1 cellular context compared by ENCODE assay signal in genomic region chr3:14322667-14323295, GRCh38.
TF ChIP-seq lines count a peak whose summit lies in the region.

No MANE protein-coding gene starts in this region.

TF ChIP-seq in HepG2, 621 proteins besides CTCF, POLR2A, EP300 and RAD21 (continued from another document and continues in another):
- TF ChIP-seq IKZF5 (CRISPR knock-in tag; IDR thresholded peaks at IDR 0.05) = peak; percentile 44
- TF ChIP-seq ZNF740 (CRISPR knock-in tag; IDR thresholded peaks at IDR 0.05) = no peak
- TF ChIP-seq UBTF (CRISPR knock-in tag; IDR thresholded peaks at IDR 0.05) = 0 out of 2 replicates have a peak, but pooled peaks have one; percentile 24
- no peak for TF ChIP-seq ZNF550 (CRISPR knock-in tag; IDR thresholded peaks at IDR 0.05; ENCODE audit: borderline replicate concordance)
- peak; percentile 93 for TF ChIP-seq SALL1 (CRISPR knock-in tag; IDR thresholded peaks at IDR 0.05)
- no peak for TF ChIP-seq NFIB (CRISPR knock-in tag; IDR thresholded peaks at IDR 0.05; ENCODE audit: borderline replicate concordance)
- no peak for TF ChIP-seq MAF1 (CRISPR knock-in tag; IDR thresholded peaks at IDR 0.05; ENCODE audit: borderline replicate concordance)
- no peak for TF ChIP-seq LBX2 (CRISPR knock-in tag; IDR thresholded peaks at IDR 0.05; ENCODE audit: borderline replicate concordance)
- no peak for TF ChIP-seq ZNF816 (CRISPR knock-in tag; IDR thresholded peaks at IDR 0.05; ENCODE audit: borderline replicate concordance)
- TF ChIP-seq ISL2 (CRISPR knock-in tag; IDR thresholded peaks at IDR 0.05) = no peak
- TF ChIP-seq ATF2 (CRISPR knock-in tag; IDR thresholded peaks at IDR 0.05) = 0 out of 2 replicates have a peak, but pooled peaks have one; percentile 47
- TF ChIP-seq FOXJ3 (CRISPR knock-in tag; IDR thresholded peaks at IDR 0.05; ENCODE audit: borderline replicate concordance) = 0 out of 2 replicates have a peak, but pooled peaks have one; percentile 34
- no peak for TF ChIP-seq ZNF207 (IDR thresholded peaks at IDR 0.05; ENCODE audit: borderline replicate concordance)
- no peak for TF ChIP-seq ZNF615 (CRISPR knock-in tag; IDR thresholded peaks at IDR 0.05; ENCODE audit: borderline replicate concordance)
- TF ChIP-seq NAIF1 (CRISPR knock-in tag; IDR thresholded peaks at IDR 0.05; ENCODE audit: borderline replicate concordance) = no peak
- TF ChIP-seq FOSL2 (CRISPR knock-in tag; IDR thresholded peaks at IDR 0.05) = peak; percentile 22; the same call in 1 of the 2 replicates
- TF ChIP-seq MAFK (conservative IDR thresholded peaks at IDR 0.05 in 1 of 2, IDR thresholded peaks at IDR 0.05 in 1 of 2; ENCODE audit: low read length in 2 of 2) = no peak
- no peak for TF ChIP-seq SIN3A (IDR thresholded peaks at IDR 0.05; ENCODE audit: borderline replicate concordance, low read depth, low read length)
- TF ChIP-seq ZFY (CRISPR knock-in tag; IDR thresholded peaks at IDR 0.05) = no peak
- TF ChIP-seq KLF6 (CRISPR knock-in tag; IDR thresholded peaks at IDR 0.05) = no peak
- no peak for TF ChIP-seq MAZ (IDR thresholded peaks at IDR 0.05; ENCODE audit: borderline replicate concordance, low read depth, low read length)
- no peak for TF ChIP-seq MAZ (CRISPR knock-in tag; IDR thresholded peaks at IDR 0.05; ENCODE audit: low read depth)
- no peak for TF ChIP-seq CENPX (CRISPR knock-in tag; IDR thresholded peaks at IDR 0.05)
- TF ChIP-seq PRPF4 (IDR thresholded peaks at IDR 0.05; ENCODE audit: low read depth, low read length, poor library complexity, severe bottlenecking) = no peak
- peak; percentile 72; the same call in 1 of the 2 replicates for TF ChIP-seq REPIN1 (CRISPR knock-in tag; IDR thresholded peaks at IDR 0.05; ENCODE audit: borderline replicate concordance, low read depth)
- no peak for TF ChIP-seq MBD4 (IDR thresholded peaks at IDR 0.05; ENCODE audit: borderline replicate concordance, low read length)
- TF ChIP-seq PPARG (CRISPR knock-in tag; conservative IDR thresholded peaks at IDR 0.05) = no peak
- TF ChIP-seq PCBP1 (IDR thresholded peaks at IDR 0.05; ENCODE audit: borderline replicate concordance, low read depth, low read length) = no peak
- TF ChIP-seq ZHX2 (IDR thresholded peaks at IDR 0.05; ENCODE audit: low read depth) = no peak; the same call in 1 of the 2 replicates
- no peak for TF ChIP-seq ZHX2 (CRISPR knock-in tag; IDR thresholded peaks at IDR 0.05; ENCODE audit: borderline replicate concordance)
- no peak for TF ChIP-seq ZNF343 (CRISPR knock-in tag; IDR thresholded peaks at IDR 0.05)
- TF ChIP-seq E2F1 (CRISPR knock-in tag; IDR thresholded peaks at IDR 0.05) = no peak
- TF ChIP-seq TIGD3 (CRISPR knock-in tag; IDR thresholded peaks at IDR 0.05; ENCODE audit: borderline replicate concordance) = no peak
- no peak for TF ChIP-seq ZBTB3 (CRISPR knock-in tag; IDR thresholded peaks at IDR 0.05; ENCODE audit: borderline replicate concordance, low read depth)
- TF ChIP-seq ELF3 (CRISPR knock-in tag; IDR thresholded peaks at IDR 0.05) = no peak; the same call in 1 of the 2 replicates
- no peak for TF ChIP-seq MXD3 (CRISPR knock-in tag; IDR thresholded peaks at IDR 0.05)
- TF ChIP-seq ZIK1 (CRISPR knock-in tag; IDR thresholded peaks at IDR 0.05; ENCODE audit: borderline replicate concordance, low read depth) = no peak
- no peak for TF ChIP-seq AKNA (CRISPR knock-in tag; IDR thresholded peaks at IDR 0.05; ENCODE audit: borderline replicate concordance)
- no peak for TF ChIP-seq CREB3 (CRISPR knock-in tag; IDR thresholded peaks at IDR 0.05)
- no peak for TF ChIP-seq KDM6A (CRISPR knock-in tag; IDR thresholded peaks at IDR 0.05; ENCODE audit: low read depth)
- no peak for TF ChIP-seq XBP1 (CRISPR knock-in tag; IDR thresholded peaks at IDR 0.05)
